In the genomic region with DNA sequence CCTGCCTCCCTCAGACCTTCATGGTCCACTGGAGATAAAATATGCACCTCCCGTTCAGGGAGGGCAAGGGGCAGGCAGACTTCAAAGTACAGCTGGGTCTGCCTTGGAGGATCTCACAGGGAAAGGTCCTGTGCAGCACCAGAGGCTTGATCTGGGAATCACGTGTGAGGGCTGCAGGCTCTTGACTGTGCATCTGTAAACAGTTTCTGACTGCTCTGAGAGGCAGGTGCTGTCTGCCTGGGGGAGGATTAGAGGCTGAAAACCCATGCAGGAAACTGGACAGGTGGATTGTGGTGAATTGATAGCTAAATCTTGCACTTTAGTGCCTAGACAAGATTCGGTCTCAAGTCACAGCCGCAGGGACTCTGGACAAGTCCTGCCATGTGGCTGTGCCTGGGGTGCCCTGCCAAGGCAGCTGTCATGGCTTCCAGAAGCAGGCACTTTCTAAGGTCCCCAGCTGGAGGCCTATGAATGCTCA, we compare ENCODE assay signal across 14 cellular contexts.
DNase-seq lines count a peak whose midpoint lies in the region; ATAC-seq and TF ChIP-seq lines count a peak whose summit lies in the region.
"Had no signal": no experiment of that assay in that cellular context is flagged by ENCODE, and none has a peak within 500 bp of the region (broad histone marks: within the 10 kb centered on the region; RNA-seq: fewer than 3 reads in every experiment).

No MANE protein-coding gene starts in this region.

- no peak overlapping the region for H3K27ac Mint-ChIP-seq in nephron progenitor cell
- H3K27ac Mint-ChIP-seq: activated naive CD8-positive, alpha-beta T cell treated with anti-CD3 and anti-CD28 coated beads, Interleukin-2, amount 50 U/mL, for 24 hours had no signal

- ATAC-seq in GM21528 (IDR thresholded peaks at IDR 0.05; ENCODE audit: low FRiP score, unreplicated experiment) (no peak), HG03571 (IDR thresholded peaks at IDR 0.05; ENCODE audit: unreplicated experiment) (no peak)
- ATAC-seq: activated naive CD8-positive, alpha-beta T cell treated with anti-CD3 and anti-CD28 coated beads, Interleukin-2, amount 50 U/mL, for 24 hours; activated T-cell treated with anti-CD3 and anti-CD28 coated beads, Interleukin-2, amount 50 U/mL, for 4 hours had no signal

- DNase-seq in DMS53 treated with DMSO at 0.1 percent for 48 hours (lab: John Stamatoyannopoulos, UW; ENCODE audit: unreplicated experiment) = peak; percentile 94
- DNase-seq in NCI-H146 treated with DMSO at 0.1 percent for 48 hours (lab: John Stamatoyannopoulos, UW; ENCODE audit: unreplicated experiment) = peak; percentile 65
- peak; percentile 60 for DNase-seq in NCI-H69 (lab: John Stamatoyannopoulos, UW)
- peak; percentile 67 for DNase-seq in nephron progenitor cell
- DNase-seq in Kasumi-1 (lab: John Stamatoyannopoulos, UW) = no peak
- no peak for DNase-seq in activated naive CD4-positive, alpha-beta T cell treated with anti-CD3 and anti-CD28 coated beads, Interleukin-2, amount 50 U/mL, for 16 hours
- DNase-seq: activated CD4-positive, alpha-beta T cell treated with anti-CD3 and anti-CD28 coated beads, Interleukin-2, amount 50 U/mL, for 1 hour; activated naive CD8-positive, alpha-beta T cell treated with anti-CD3 and anti-CD28 coated beads, Interleukin-2, amount 50 U/mL, for 24 hours; activated T-cell treated with anti-CD3 and anti-CD28 coated beads, Interleukin-2, amount 50 U/mL, for 4 hours; posterior cingulate gyrus; SIG-M5 had no signal

- no peaks in the 10 kb centered on the region for H3K36me3 Mint-ChIP-seq in nephron progenitor cell (ENCODE audit: low read depth)

- H3K9me3 Mint-ChIP-seq in nephron progenitor cell = peaks cover 8% of the 10 kb centered on the region
- H3K9me3 Mint-ChIP-seq: activated naive CD8-positive, alpha-beta T cell treated with anti-CD3 and anti-CD28 coated beads, Interleukin-2, amount 50 U/mL, for 24 hours; activated T-cell treated with anti-CD3 and anti-CD28 coated beads, Interleukin-2, amount 50 U/mL, for 4 hours; central memory CD8-positive, alpha-beta T cell had no signal

- peaks cover 3% of the 10 kb centered on the region for H3K27me3 Mint-ChIP-seq in nephron progenitor cell (ENCODE audit: low read depth, poor library complexity)

- H3K4me3 Mint-ChIP-seq in nephron progenitor cell = peak overlapping the region; percentile 25
- H3K4me3 Mint-ChIP-seq: activated naive CD8-positive, alpha-beta T cell treated with anti-CD3 and anti-CD28 coated beads, Interleukin-2, amount 50 U/mL, for 24 hours; activated T-cell treated with anti-CD3 and anti-CD28 coated beads, Interleukin-2, amount 50 U/mL, for 4 hours; central memory CD8-positive, alpha-beta T cell had no signal

- no peak for TF ChIP-seq CTCF in nephron progenitor cell (IDR thresholded peaks at IDR 0.05)

- H3K4me1 Mint-ChIP-seq in nephron progenitor cell = peaks cover 83% of the 10 kb centered on the region
- H3K4me1 Mint-ChIP-seq: activated naive CD8-positive, alpha-beta T cell treated with anti-CD3 and anti-CD28 coated beads, Interleukin-2, amount 50 U/mL, for 24 hours; central memory CD8-positive, alpha-beta T cell had no signal

Comparison
In these comparisons a context has a peak if more than half of its experiments do, and no peak if none do; other contexts are left out.
1. DNase-seq: peak in DMS53 treated with DMSO at 0.1 percent for 48 hours (single experiment), NCI-H146 treated with DMSO at 0.1 percent for 48 hours (single experiment), NCI-H69 (single experiment) and nephron progenitor cell (single experiment); none in Kasumi-1 (0 of 2) and activated naive CD4-positive, alpha-beta T cell treated with anti-CD3 and anti-CD28 coated beads, Interleukin-2, amount 50 U/mL, for 16 hours (single experiment).